Comparison of ENCODE assay signal across 9 cellular contexts in genomic region chr1:30464187-30464617, GRCh38.
"Had no signal": no experiment of that assay in that cellular context is flagged by ENCODE, and none has a peak within 500 bp of the region (broad histone marks: within the 10 kb centered on the region; RNA-seq: fewer than 3 reads in every experiment).

No MANE protein-coding gene starts in this region.

- H3K4me3 ChIP-seq: GM23248 had no signal

- H3K9ac ChIP-seq: GM23248, KMS-11 had no signal

- H3K4me2 ChIP-seq: KMS-11 had no signal

- H2AFZ ChIP-seq: GM23248 had no signal

- H3K27ac ChIP-seq: GM23248, KMS-11 had no signal

- FAIRE-seq: H54 had no signal

- DNase-seq: GM23248, GOT3, H9, HCEC 1CT, IMR-90, Karpas-422, KBM-7 had no signal
